In the genomic region with DNA sequence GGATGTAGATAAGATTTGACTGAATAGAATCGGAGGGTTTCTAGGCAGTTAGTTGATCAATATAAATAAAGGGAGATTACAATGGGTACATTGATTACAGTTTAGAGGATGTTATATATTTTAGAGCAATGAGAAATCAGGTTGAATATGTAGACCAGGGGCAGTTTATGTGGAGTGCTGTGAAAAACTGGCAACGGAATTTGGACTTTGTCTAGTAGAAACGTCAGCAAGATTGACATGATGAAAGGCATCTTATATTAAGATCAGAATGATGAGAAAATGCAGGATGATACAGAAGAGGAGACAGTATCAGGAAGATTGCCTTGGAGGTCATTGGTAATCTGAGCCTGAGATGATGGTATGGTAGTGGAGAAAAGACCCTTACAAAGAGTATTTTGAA, we compare ENCODE assay signal across 2 cellular contexts.
A peak's percentile ranks its signal among the peaks of the same experiment; 100 is the strongest.
TF ChIP-seq lines count a peak whose summit lies in the region.

No MANE protein-coding gene starts in this region.

TF ChIP-seq in K562, 482 proteins besides CTCF, POLR2A, EP300 and RAD21 (continues in another document):
- TF ChIP-seq GTF2A2 (tag; IDR thresholded peaks at IDR 0.05) (no peak), ZNF347 (CRISPR knock-in tag; IDR thresholded peaks at IDR 0.05; ENCODE audit: low read depth) (no peak), TCFL5 (CRISPR knock-in tag; conservative IDR thresholded peaks at IDR 0.05) (no peak), CSDE1 (IDR thresholded peaks at IDR 0.05) (0 out of 4 replicates have a peak, but pooled peaks of 1 of the 2 experiments have one; percentile 49), NR2C1 (IDR thresholded peaks at IDR 0.05) (no peak), NR2C1 (tag; IDR thresholded peaks at IDR 0.05) (no peak), NBN (IDR thresholded peaks at IDR 0.05; ENCODE audit: low read depth) (0 out of 2 replicates have a peak, but pooled peaks have one; percentile 11), CBFB (CRISPR knock-in tag; IDR thresholded peaks at IDR 0.05) (no peak), ZNF668 (CRISPR knock-in tag; IDR thresholded peaks at IDR 0.05) (0 out of 2 replicates have a peak, but pooled peaks have one; percentile 30), MEF2D (tag; conservative IDR thresholded peaks at IDR 0.05; ENCODE audit: low read depth) (no peak), PHF21A (IDR thresholded peaks at IDR 0.05; ENCODE audit: borderline replicate concordance, low read depth) (no peak), FIP1L1 (IDR thresholded peaks at IDR 0.05; ENCODE audit: low read depth, low read length, poor library complexity, severe bottlenecking) (no peak), DPF2 (IDR thresholded peaks at IDR 0.05) (0 out of 2 replicates have a peak, but pooled peaks have one; percentile 2), HMBOX1 (IDR thresholded peaks at IDR 0.05) (no peak), E2F3 (CRISPR knock-in tag; IDR thresholded peaks at IDR 0.05) (no peak), SMARCE1 (IDR thresholded peaks at IDR 0.05) (peak; percentile 2; the same call in 1 of the 2 replicates), NR2C2 (CRISPR knock-in tag; IDR thresholded peaks at IDR 0.05) (no peak), NR2C2 (tag; IDR thresholded peaks at IDR 0.05) (no peak), SMARCA4 (IDR thresholded peaks at IDR 0.05) (0 out of 2 replicates have a peak, but pooled peaks have one; percentile 2), ATF1 (CRISPR knock-in tag; IDR thresholded peaks at IDR 0.05) (no peak), ATF1 (tag; IDR thresholded peaks at IDR 0.05) (0 out of 2 replicates have a peak, but pooled peaks have one; percentile 5), GATAD2B (IDR thresholded peaks at IDR 0.05; ENCODE audit: borderline replicate concordance) (0 out of 2 replicates have a peak, but pooled peaks have one; percentile 7)
- TF ChIP-seq, protein P1, sequence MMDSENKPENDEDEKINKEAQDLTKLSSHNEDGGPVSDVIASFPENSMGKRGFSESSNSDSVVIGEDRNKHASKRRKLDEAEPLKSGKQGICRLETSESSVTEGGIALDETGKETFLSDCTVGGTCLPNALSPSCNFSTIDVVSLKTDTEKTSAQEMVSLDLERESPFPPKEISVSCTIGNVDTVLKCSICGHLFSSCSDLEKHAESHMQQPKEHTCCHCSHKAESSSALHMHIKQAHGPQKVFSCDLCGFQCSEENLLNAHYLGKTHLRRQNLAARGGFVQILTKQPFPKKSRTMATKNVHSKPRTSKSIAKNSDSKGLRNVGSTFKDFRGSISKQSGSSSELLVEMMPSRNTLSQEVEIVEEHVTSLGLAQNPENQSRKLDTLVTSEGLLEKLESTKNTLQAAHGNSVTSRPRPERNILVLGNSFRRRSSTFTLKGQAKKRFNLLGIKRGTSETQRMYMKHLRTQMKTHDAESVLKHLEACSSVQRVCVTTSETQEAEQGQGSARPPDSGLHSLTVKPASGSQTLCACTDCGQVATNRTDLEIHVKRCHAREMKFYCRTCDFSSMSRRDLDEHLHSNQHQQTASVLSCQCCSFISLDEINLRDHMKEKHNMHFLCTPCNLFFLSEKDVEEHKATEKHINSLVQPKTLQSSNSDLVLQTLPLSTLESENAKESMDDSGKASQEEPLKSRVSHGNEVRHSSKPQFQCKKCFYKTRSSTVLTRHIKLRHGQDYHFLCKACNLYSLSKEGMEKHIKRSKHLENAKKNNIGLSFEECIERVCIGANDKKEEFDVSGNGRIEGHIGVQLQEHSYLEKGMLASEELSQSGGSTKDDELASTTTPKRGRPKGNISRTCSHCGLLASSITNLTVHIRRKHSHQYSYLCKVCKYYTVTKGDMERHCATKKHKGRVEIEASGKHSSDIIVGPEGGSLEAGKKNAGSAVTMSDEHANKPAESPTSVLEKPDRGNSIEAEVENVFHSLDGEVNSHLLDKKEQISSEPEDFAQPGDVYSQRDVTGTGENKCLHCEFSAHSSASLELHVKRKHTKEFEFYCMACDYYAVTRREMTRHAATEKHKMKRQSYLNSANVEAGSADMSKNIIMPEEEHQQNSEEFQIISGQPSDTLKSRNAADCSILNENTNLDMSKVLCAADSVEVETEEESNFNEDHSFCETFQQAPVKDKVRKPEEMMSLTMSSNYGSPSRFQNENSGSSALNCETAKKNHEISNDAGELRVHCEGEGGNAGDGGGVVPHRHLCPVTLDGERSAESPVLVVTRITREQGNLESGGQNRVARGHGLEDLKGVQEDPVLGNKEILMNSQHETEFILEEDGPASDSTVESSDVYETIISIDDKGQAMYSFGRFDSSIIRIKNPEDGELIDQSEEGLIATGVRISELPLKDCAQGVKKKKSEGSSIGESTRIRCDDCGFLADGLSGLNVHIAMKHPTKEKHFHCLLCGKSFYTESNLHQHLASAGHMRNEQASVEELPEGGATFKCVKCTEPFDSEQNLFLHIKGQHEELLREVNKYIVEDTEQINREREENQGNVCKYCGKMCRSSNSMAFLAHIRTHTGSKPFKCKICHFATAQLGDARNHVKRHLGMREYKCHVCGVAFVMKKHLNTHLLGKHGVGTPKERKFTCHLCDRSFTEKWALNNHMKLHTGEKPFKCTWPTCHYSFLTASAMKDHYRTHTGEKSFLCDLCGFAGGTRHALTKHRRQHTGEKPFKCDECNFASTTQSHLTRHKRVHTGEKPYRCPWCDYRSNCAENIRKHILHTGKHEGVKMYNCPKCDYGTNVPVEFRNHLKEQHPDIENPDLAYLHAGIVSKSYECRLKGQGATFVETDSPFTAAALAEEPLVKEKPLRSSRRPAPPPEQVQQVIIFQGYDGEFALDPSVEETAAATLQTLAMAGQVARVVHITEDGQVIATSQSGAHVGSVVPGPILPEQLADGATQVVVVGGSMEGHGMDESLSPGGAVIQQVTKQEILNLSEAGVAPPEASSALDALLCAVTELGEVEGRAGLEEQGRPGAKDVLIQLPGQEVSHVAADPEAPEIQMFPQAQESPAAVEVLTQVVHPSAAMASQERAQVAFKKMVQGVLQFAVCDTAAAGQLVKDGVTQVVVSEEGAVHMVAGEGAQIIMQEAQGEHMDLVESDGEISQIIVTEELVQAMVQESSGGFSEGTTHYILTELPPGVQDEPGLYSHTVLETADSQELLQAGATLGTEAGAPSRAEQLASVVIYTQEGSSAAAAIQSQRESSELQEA (IDR thresholded peaks at IDR 0.05; ENCODE audit: low read depth) = no peak

TF ChIP-seq in liver, 16 proteins besides CTCF, POLR2A, EP300 and RAD21:
- TF ChIP-seq FOXA1 (IDR thresholded peaks at IDR 0.05) = peak; percentile 3
- TF ChIP-seq EGR1 (IDR thresholded peaks at IDR 0.05; ENCODE audit: low read depth in 2 of 2) = no peak
- no peak for TF ChIP-seq REST (IDR thresholded peaks at IDR 0.05)
- no peak for TF ChIP-seq JUND (IDR thresholded peaks at IDR 0.05)
- no peak for TF ChIP-seq ATF3 (IDR thresholded peaks at IDR 0.05)
- TF ChIP-seq ZBTB33 (IDR thresholded peaks at IDR 0.05) = no peak
- no peak for TF ChIP-seq GABPA (IDR thresholded peaks at IDR 0.05 in 1 of 2, conservative IDR thresholded peaks at IDR 0.05 in 1 of 2)
- TF ChIP-seq YY1 (IDR thresholded peaks at IDR 0.05) = no peak
- TF ChIP-seq TAF1 (conservative IDR thresholded peaks at IDR 0.05) = no peak
- TF ChIP-seq RXRA (IDR thresholded peaks at IDR 0.05) = no peak
- TF ChIP-seq HNF4G (IDR thresholded peaks at IDR 0.05) = peak; percentile 6
- no peak for TF ChIP-seq FOXA2 (IDR thresholded peaks at IDR 0.05)
- TF ChIP-seq SP1 (IDR thresholded peaks at IDR 0.05) = no peak
- TF ChIP-seq, protein P2, sequence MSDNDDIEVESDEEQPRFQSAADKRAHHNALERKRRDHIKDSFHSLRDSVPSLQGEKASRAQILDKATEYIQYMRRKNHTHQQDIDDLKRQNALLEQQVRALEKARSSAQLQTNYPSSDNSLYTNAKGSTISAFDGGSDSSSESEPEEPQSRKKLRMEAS (IDR thresholded peaks at IDR 0.05) = no peak
- peak; percentile 76 to 81 for TF ChIP-seq HNF4A (conservative IDR thresholded peaks at IDR 0.05)
